8 cellular contexts compared by ENCODE assay signal in the genomic region with DNA sequence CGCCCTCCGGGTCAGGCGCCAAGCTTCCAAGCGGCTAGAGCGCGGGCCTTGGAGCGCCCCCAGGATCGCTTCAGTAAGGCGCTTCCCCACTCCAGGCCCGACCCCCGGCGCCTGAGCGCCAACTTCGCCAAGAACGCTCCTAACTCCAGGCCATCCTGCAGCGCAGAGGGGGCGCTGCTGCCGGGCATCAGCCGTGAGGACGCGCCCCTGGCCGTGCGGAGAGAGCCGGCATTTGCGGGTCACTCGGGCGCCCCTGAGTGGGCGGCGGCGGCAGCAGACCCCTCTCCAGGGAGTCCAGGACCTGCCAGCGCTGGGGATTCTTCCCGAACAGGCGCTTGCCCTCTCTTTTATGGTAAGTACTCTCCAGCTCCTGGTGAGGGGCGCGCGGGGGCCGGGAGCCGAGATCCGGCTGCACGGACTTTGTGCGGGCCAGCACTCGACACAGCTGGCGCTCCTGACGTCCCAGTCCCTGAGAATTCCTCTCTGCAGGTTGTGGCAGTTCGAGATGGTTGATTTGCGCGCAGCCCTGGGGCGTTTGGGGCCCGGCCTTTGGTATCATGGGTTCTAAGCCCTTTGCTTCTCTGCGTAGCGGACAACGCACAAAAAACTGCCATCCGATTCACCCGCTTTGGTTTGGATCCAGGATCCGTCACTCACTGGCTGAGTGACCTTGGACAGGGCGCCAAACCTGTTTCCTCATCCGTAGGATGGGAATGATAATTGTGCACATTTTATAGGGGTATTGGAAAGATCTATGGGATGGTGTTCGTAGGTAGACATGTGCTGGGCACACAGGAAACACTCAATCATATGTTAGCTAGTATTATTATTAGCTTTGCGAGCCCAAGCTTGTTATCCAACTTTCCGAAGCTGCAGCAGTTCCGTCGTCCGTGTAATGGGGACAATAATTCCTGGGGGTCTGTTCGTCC. TPM values are rescaled to one million over a fixed set of nuclear protein-coding genes. Genes with fewer than 3 reads are reported as not detected.
DNase-seq lines count a peak whose midpoint lies in the region; ATAC-seq and TF ChIP-seq lines count a peak whose summit lies in the region.

No MANE protein-coding gene starts in this region.

- H3K27ac ChIP-seq in iPS DF 6.9 (ENCODE audit: low read length) (no peak overlapping the region), smooth muscle cell (ENCODE audit: low read depth) (no peak overlapping the region)

- peaks cover 6% of the 10 kb centered on the region for H3K79me2 ChIP-seq in smooth muscle cell (ENCODE audit: low read depth)

- TF ChIP-seq CTCF in WI38 (IDR thresholded peaks at IDR 0.05; ENCODE audit: low read depth, low read length) (no peak), smooth muscle cell (IDR thresholded peaks at IDR 0.05; ENCODE audit: borderline replicate concordance, insufficient read depth, poor library complexity, severe bottlenecking) (no peak)

- H3K36me3 ChIP-seq in iPS DF 6.9 (ENCODE audit: control insufficient read depth, insufficient read depth, low read length) = no peaks in the 10 kb centered on the region
- H3K36me3 ChIP-seq in smooth muscle cell (ENCODE audit: low read depth) = no peaks in the 10 kb centered on the region

- H2AFZ ChIP-seq in smooth muscle cell (ENCODE audit: low read depth) = peak overlapping the region; percentile 90

- H3K4me1 ChIP-seq in iPS DF 6.9 (ENCODE audit: control insufficient read depth, insufficient read depth, low read length) (no peaks in the 10 kb centered on the region), smooth muscle cell (ENCODE audit: low read depth) (peaks cover 28% of the 10 kb centered on the region)

- DNase-seq in DMS153 treated with DMSO at 0.1 percent for 48 hours (lab: John Stamatoyannopoulos, UW; ENCODE audit: unreplicated experiment) (peak; percentile 8), DMS153 (lab: John Stamatoyannopoulos, UW) (no peak), iPS DF 6.9 (ENCODE audit: low read depth, low spot score) (no peak), smooth muscle cell (lab: John Stamatoyannopoulos, UW; ENCODE audit: unreplicated experiment) (no peak), occipital lobe (lab: John Stamatoyannopoulos, UW) (no peak), G401 (ENCODE audit: low spot score) (no peak)

- H4K20me1 ChIP-seq in smooth muscle cell (ENCODE audit: low read depth) = no peaks in the 10 kb centered on the region

- WGBS in iPS DF 6.9 (ENCODE audit: insufficient coverage, insufficient read length) = no CpG with 5 or more reads among the region's 64 CpGs
- WGBS in smooth muscle cell (ENCODE audit: low lambda C conversion rate) = 1% methylated on average over 64 of the region's 64 CpGs

- in situ Hi-C loops in G401 (cut with HindIII; ENCODE audit: low sequenced_read_pairs) = no loop called here

- H3K9me3 ChIP-seq in iPS DF 6.9 (ENCODE audit: control insufficient read depth, insufficient read depth, low read length) (no peaks in the 10 kb centered on the region), smooth muscle cell (replicated peaks; ENCODE audit: low read depth) (no peaks in the 10 kb centered on the region)

- no peak overlapping the region for H3K9ac ChIP-seq in smooth muscle cell (ENCODE audit: low read depth)

- H3K4me2 ChIP-seq in smooth muscle cell = peak overlapping the region; percentile 87

- H3K27me3 ChIP-seq in iPS DF 6.9 (ENCODE audit: control insufficient read depth, insufficient read depth, low read length) (no peaks in the 10 kb centered on the region), smooth muscle cell (ENCODE audit: low read depth) (peaks cover 6% of the 10 kb centered on the region)

- H3F3A ChIP-seq in smooth muscle cell (ENCODE audit: low read depth) = peaks cover 4% of the 10 kb centered on the region

- peak overlapping the region; percentile 26; the same call in 1 of the 2 replicates for H3K4me3 ChIP-seq in WI38 (ENCODE audit: low read depth, low read length)
- H3K4me3 ChIP-seq in iPS DF 6.9 (ENCODE audit: low read length) = peak overlapping the region; percentile 76
- H3K4me3 ChIP-seq in smooth muscle cell = peak overlapping the region; percentile 73

- no peak for ATAC-seq in HG03039 (IDR thresholded peaks at IDR 0.05; ENCODE audit: unreplicated experiment)

RNA-seq across cellular contexts. Expression of a gene that starts 0.8 kb away (rescaled TPM):
- total RNA-seq in smooth muscle cell (0.81 and 3.9 TPM in 2 replicates), occipital lobe (8.3 TPM)
- 0.93 and 1.8 TPM in 2 replicates for polyA plus RNA-seq in smooth muscle cell
- 1.5 TPM in 1 of 2 replicates, not detected in the other for total RNA-seq in G401 (2014; rRNA removed; shearing (Covaris generic))

Comparison
In these comparisons a context has a peak if more than half of its experiments do, and no peak if none do; other contexts are left out.
1. H3K4me3 ChIP-seq: peak in every context shown above with its lines; median percentile 76 in iPS DF 6.9; 73 in smooth muscle cell; 26 in WI38.